In genomic region chr1:13619909-13620308, GRCh38 we compare ENCODE assay signal across 21 cellular contexts. TPM values are rescaled to one million over a fixed set of nuclear protein-coding genes. Genes with fewer than 3 reads are reported as not detected.
DNase-seq lines count a peak whose midpoint lies in the region; ATAC-seq and TF ChIP-seq lines count a peak whose summit lies in the region.
"Had no signal": no experiment of that assay in that cellular context is flagged by ENCODE, and none has a peak within 500 bp of the region (broad histone marks: within the 10 kb centered on the region; RNA-seq: fewer than 3 reads in every experiment).

No MANE protein-coding gene starts in this region.

- no peak for TF ChIP-seq EP300 in transverse colon (IDR thresholded peaks at IDR 0.05; ENCODE audit: low read depth)

- no TSS peak for BruUV-seq in Calu3 (replicated peaks; lab: Mats Ljungman, UMichigan)

- peaks cover 0 to 5% (median 2%) of the 10 kb centered on the region in 4 donors for H3K4me1 ChIP-seq in transverse colon
- no peaks in the 10 kb centered on the region for H3K4me1 ChIP-seq in CD8-positive, alpha-beta T cell (ENCODE audit: insufficient read depth, low read length)
- H3K4me1 ChIP-seq: BLaER1 had no signal

- in situ Hi-C loops in transverse colon (cut with MboI; ENCODE audit: low pct_ligation_motif_present in 1 of 4, low pct_unique_long_range_greater_than_20kb in 1 of 4, low sequenced_read_pairs in 3 of 4) = no loop called here

- intact Hi-C loops in transverse colon (cut with DNase I; ENCODE audit: low total_unique reads) = no loop called here
- intact Hi-C loops in Calu3 (cut with micrococcal nuclease; ENCODE audit: unreplicated experiment) = no loop called here
- intact Hi-C loops in CD8-positive, alpha-beta T cell (cut with DNase I, micrococcal nuclease) = no loop called here

- POLR2A ChIA-PET in CD8-positive, alpha-beta T cell (lab: Charles Lee) = no interaction called here

- H3K27me3 Mint-ChIP-seq in Calu3 (ENCODE audit: unreplicated experiment) = no peaks in the 10 kb centered on the region
- H3K27me3 Mint-ChIP-seq in CD8-positive, alpha-beta T cell (ENCODE audit: low read depth) = peaks cover 27% of the 10 kb centered on the region

- CTCF ChIA-PET in Calu3 (lab: Charles Lee) = no interaction called here
- CTCF ChIA-PET in CD8-positive, alpha-beta T cell (lab: Charles Lee) = no interaction called here

- WGBS in transverse colon (ENCODE audit: low coverage in 1 of 2), 2 donors = 58 to 67% methylated on average over 7 to 8 of the region's 8 CpGs

- no peaks in the 10 kb centered on the region for H3K36me3 ChIP-seq in transverse colon
- H3K36me3 ChIP-seq in CD8-positive, alpha-beta T cell (ENCODE audit: insufficient read depth, low read length) = no peaks in the 10 kb centered on the region
- H3K36me3 ChIP-seq: BLaER1, brain microvascular endothelial cell had no signal

- H3K4me3 Mint-ChIP-seq in Calu3 (ENCODE audit: low read depth, unreplicated experiment) = no peak overlapping the region
- H3K4me3 Mint-ChIP-seq in CD8-positive, alpha-beta T cell = no peak overlapping the region
- H3K4me3 Mint-ChIP-seq: activated naive CD4-positive, alpha-beta T cell treated with anti-CD3 and anti-CD28 coated beads for 36 hours had no signal

- peak overlapping the region; percentile 18 to 77 (median 49) for H3K27ac ChIP-seq in transverse colon
- H3K27ac ChIP-seq in CD8-positive, alpha-beta T cell (ENCODE audit: low read depth, low read length) = no peak overlapping the region
- H3K27ac ChIP-seq: BLaER1, brain microvascular endothelial cell had no signal

- H3K4me1 Mint-ChIP-seq in Calu3 (ENCODE audit: low read depth, unreplicated experiment) = no peaks in the 10 kb centered on the region
- H3K4me1 Mint-ChIP-seq in CD8-positive, alpha-beta T cell (ENCODE audit: low read depth) = no peaks in the 10 kb centered on the region

- no peak for TF ChIP-seq POLR2A in transverse colon (IDR thresholded peaks at IDR 0.05)

- H3K9me3 ChIP-seq in transverse colon = no peaks in the 10 kb centered on the region
- no peaks in the 10 kb centered on the region for H3K9me3 ChIP-seq in CD8-positive, alpha-beta T cell (ENCODE audit: low read length)
- H3K9me3 ChIP-seq: BLaER1 had no signal

- no peak overlapping the region for H3K27ac Mint-ChIP-seq in Calu3 (ENCODE audit: unreplicated experiment)
- H3K27ac Mint-ChIP-seq in CD8-positive, alpha-beta T cell = no peak overlapping the region
- H3K27ac Mint-ChIP-seq: activated naive CD4-positive, alpha-beta T cell treated with anti-CD3 and anti-CD28 coated beads for 36 hours had no signal

- H3K27me3 ChIP-seq in transverse colon = no peaks in the 10 kb centered on the region
- H3K27me3 ChIP-seq in CD8-positive, alpha-beta T cell (ENCODE audit: insufficient read depth, low read length) = no peaks in the 10 kb centered on the region
- H3K27me3 ChIP-seq: BLaER1, brain microvascular endothelial cell had no signal

- DNase-seq in amniotic epithelial cell (ENCODE audit: low read depth) = peak; percentile 97
- peak; percentile 55 for DNase-seq in fibroblast of gingiva (ENCODE audit: low read depth)
- DNase-seq in omental fat pad (ENCODE audit: low spot score) = no peak
- DNase-seq in transverse colon = no peak
- no peak for DNase-seq in Calu3
- no peak for DNase-seq in CD8-positive, alpha-beta T cell
- DNase-seq in activated effector memory CD4-positive, alpha-beta T cell treated with Interleukin-2 at 50 U/mL for 16 hours = no peak
- DNase-seq: activated CD4-positive, alpha-beta T cell treated with anti-CD3 and anti-CD28 coated beads for 1 hour; activated CD8-positive, alpha-beta memory T cell treated with anti-CD3 and anti-CD28 coated beads, Interleukin-2, amount 50 U/mL, for 4 hours; activated naive CD4-positive, alpha-beta T cell treated with anti-CD3 and anti-CD28 coated beads for 36 hours; brain microvascular endothelial cell; DMS153; effector memory CD4-positive, alpha-beta T cell; head of caudate nucleus; Kasumi-1; NCI-H1417; SHP77 treated with DMSO at 0.1 percent for 48 hours; stimulated activated naive CD4-positive, alpha-beta T cell treated with Interleukin-2 at 50 U/mL for 16 hours had no signal

- no peaks in the 10 kb centered on the region for H3K36me3 Mint-ChIP-seq in Calu3 (ENCODE audit: insufficient read depth, unreplicated experiment)
- no peaks in the 10 kb centered on the region for H3K36me3 Mint-ChIP-seq in CD8-positive, alpha-beta T cell

- H3K9me3 Mint-ChIP-seq in Calu3 (ENCODE audit: low read depth, unreplicated experiment) = peaks cover 24% of the 10 kb centered on the region
- no peaks in the 10 kb centered on the region for H3K9me3 Mint-ChIP-seq in CD8-positive, alpha-beta T cell
- H3K9me3 Mint-ChIP-seq: activated naive CD4-positive, alpha-beta T cell treated with anti-CD3 and anti-CD28 coated beads for 36 hours had no signal

- TF ChIP-seq CTCF in omental fat pad (IDR thresholded peaks at IDR 0.05) = no peak
- TF ChIP-seq CTCF in transverse colon (IDR thresholded peaks at IDR 0.05) = no peak
- TF ChIP-seq CTCF in Calu3 (IDR thresholded peaks at IDR 0.05; ENCODE audit: unreplicated experiment) = no peak
- TF ChIP-seq CTCF in CD8-positive, alpha-beta T cell (IDR thresholded peaks at IDR 0.05) = no peak

- no peak overlapping the region for H3K4me3 ChIP-seq in transverse colon
- H3K4me3 ChIP-seq in CD8-positive, alpha-beta T cell (ENCODE audit: low read depth, low read length) = no peak overlapping the region
- H3K4me3 ChIP-seq: BLaER1 had no signal

- peak; percentile 89 for ATAC-seq in omental fat pad (ENCODE audit: low FRiP score)
- ATAC-seq in CD8-positive, alpha-beta T cell = no peak
- no peak for ATAC-seq in HG02798 (IDR thresholded peaks at IDR 0.05; ENCODE audit: poor library complexity, unreplicated experiment)

RNA-seq across cellular contexts. Expression of gene PDPN, which starts 36.3 kb away (rescaled TPM):
- 100 to 1,000 TPM in 1 of 4 donors, 10 to 100 TPM in 3; 29.9 to 182 (median 70.1) TPM for total RNA-seq in omental fat pad
- 10 to 100 TPM in 1 of 4 donors, 1 to 10 TPM in 3; 3.4 to 11.7 (median 5.6) TPM for total RNA-seq in transverse colon
- not detected in 2 replicates for total RNA-seq in Calu3 (2022)
- total RNA-seq in CD8-positive, alpha-beta T cell = not detected
- total RNA-seq: activated naive CD4-positive, alpha-beta T cell treated with anti-CD3 and anti-CD28 coated beads for 36 hours; T-helper 2 cell treated with Interferon-gamma antibody and Interleukin-4, amounts not matched to agents 100 ng/mL and 5 ng/mL, for 36 hours had no signal

Comparison
In these comparisons a context has a peak if more than half of its experiments do, and no peak if none do; other contexts are left out.
1. DNase-seq: peak in amniotic epithelial cell (single experiment) and fibroblast of gingiva (single experiment); none in omental fat pad (single experiment), transverse colon (single experiment), Calu3 (single experiment), CD8-positive, alpha-beta T cell (0 of 7) and activated effector memory CD4-positive, alpha-beta T cell treated with Interleukin-2 at 50 U/mL for 16 hours (single experiment).